Comparison of ENCODE assay signal across 8 cellular contexts in the genomic region with DNA sequence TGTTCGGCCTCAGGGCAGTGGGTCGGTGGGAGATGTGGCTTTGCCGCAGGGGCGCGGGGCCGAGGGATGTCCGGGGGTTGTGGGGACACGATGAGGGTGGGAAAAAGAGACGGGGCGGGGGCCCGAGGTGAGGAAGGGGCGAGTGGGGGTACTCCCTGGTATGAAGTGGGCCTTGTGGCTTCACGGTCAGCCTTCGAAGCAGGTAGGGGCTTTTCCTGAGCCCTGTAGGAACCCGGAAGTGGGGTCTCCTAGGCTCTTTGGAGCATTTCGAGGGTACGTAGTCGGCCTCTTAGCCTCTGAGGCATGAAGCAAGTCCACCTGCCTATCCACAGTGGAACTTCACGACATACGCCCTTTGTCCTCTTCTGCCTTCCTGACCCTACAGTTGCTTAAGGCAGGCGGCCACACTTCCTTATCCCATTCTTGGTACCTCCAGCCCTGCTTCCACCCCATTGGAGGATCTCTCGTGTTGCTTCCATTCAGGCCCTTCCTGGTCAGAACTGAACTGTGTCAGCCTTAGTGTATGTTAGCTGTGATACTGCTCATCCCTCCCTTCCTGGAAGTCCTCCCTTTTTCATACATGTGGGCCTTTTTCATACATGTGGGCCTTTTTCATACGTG. TPM values are rescaled to one million over a fixed set of nuclear protein-coding genes. Genes with fewer than 3 reads are reported as not detected.
DNase-seq lines count a peak whose midpoint lies in the region; ATAC-seq and TF ChIP-seq lines count a peak whose summit lies in the region.

No MANE protein-coding gene starts in this region.

- H2AFZ ChIP-seq in neural progenitor cell (replicated peaks) = no peak overlapping the region

- H3K4me3 ChIP-seq in neural progenitor cell = peak overlapping the region; percentile 93

- H3K4me1 ChIP-seq in neural progenitor cell = peaks cover 11% of the 10 kb centered on the region

- POLR2A ChIA-PET in activated CD4-positive, alpha-beta T cell treated with anti-CD3 and anti-CD28 coated beads, Interleukin-2, amount 10 ng/mL, durations not matched to agents 7 days and 5 days (lab: Charles Lee) = interaction anchor here (0.6 to 1.7 kb wide), 2 partner anchors 27 to 60 kb away, joined by 3 read pairs; no protein-coding TSS in a partner anchor

- H3K36me3 Mint-ChIP-seq in activated CD4-positive, alpha-beta T cell treated with anti-CD3 and anti-CD28 coated beads, Interleukin-2, amount 10 ng/mL, durations not matched to agents 7 days and 5 days (ENCODE audit: low read depth) = peaks cover 65% of the 10 kb centered on the region
- H3K36me3 Mint-ChIP-seq in neural progenitor cell = peaks cover 21% of the 10 kb centered on the region

- H3K27ac Mint-ChIP-seq in activated CD4-positive, alpha-beta T cell treated with anti-CD3 and anti-CD28 coated beads, Interleukin-2, amount 10 ng/mL, durations not matched to agents 7 days and 5 days = peak overlapping the region; percentile 100
- H3K27ac Mint-ChIP-seq in neural progenitor cell = peak overlapping the region; percentile 100

- peaks cover 14% of the 10 kb centered on the region for H4K20me1 ChIP-seq in neural progenitor cell (ENCODE audit: low read depth)

- peak overlapping the region; percentile 98 for H3K4me3 Mint-ChIP-seq in activated CD4-positive, alpha-beta T cell treated with anti-CD3 and anti-CD28 coated beads, Interleukin-2, amount 10 ng/mL, durations not matched to agents 7 days and 5 days
- peak overlapping the region; percentile 96 for H3K4me3 Mint-ChIP-seq in neural progenitor cell

- H3F3A ChIP-seq in neural progenitor cell (ENCODE audit: low read depth) = peaks cover 28% of the 10 kb centered on the region

- TF ChIP-seq CTCF in neural progenitor cell (IDR thresholded peaks at IDR 0.05) = no peak

- no peaks in the 10 kb centered on the region for H3K9me3 Mint-ChIP-seq in activated CD4-positive, alpha-beta T cell treated with anti-CD3 and anti-CD28 coated beads, Interleukin-2, amount 10 ng/mL, durations not matched to agents 7 days and 5 days
- no peaks in the 10 kb centered on the region for H3K9me3 Mint-ChIP-seq in neural progenitor cell

- H3K9me3 ChIP-seq in neural progenitor cell (ENCODE audit: low read depth) = no peaks in the 10 kb centered on the region

- peaks cover 64% of the 10 kb centered on the region for H3K4me1 Mint-ChIP-seq in activated CD4-positive, alpha-beta T cell treated with anti-CD3 and anti-CD28 coated beads, Interleukin-2, amount 10 ng/mL, durations not matched to agents 7 days and 5 days
- peaks cover 21% of the 10 kb centered on the region for H3K4me1 Mint-ChIP-seq in neural progenitor cell

- H3K79me2 ChIP-seq in neural progenitor cell (ENCODE audit: low read depth) = peaks cover 63% of the 10 kb centered on the region

- H3K4me2 ChIP-seq in neural progenitor cell = peak overlapping the region; percentile 92

- H3K27me3 ChIP-seq in neural progenitor cell = no peaks in the 10 kb centered on the region

- peak overlapping the region; percentile 100 for H3K9ac ChIP-seq in neural progenitor cell

- ATAC-seq in GM18861 (IDR thresholded peaks at IDR 0.05; ENCODE audit: unreplicated experiment) (no peak), HG02870 (IDR thresholded peaks at IDR 0.05; ENCODE audit: unreplicated experiment) (no peak)

- DNase-seq in GDM1 (lab: John Stamatoyannopoulos, UW) (peak; percentile 28), HuH-7 (ENCODE audit: low spot score) (peak; percentile 43), fibroblast of gingiva (ENCODE audit: low read depth) (peak; percentile 32), neural progenitor cell (ENCODE audit: low spot score) (peak; percentile 37), NCI-H128 (lab: John Stamatoyannopoulos, UW; ENCODE audit: unreplicated experiment) (no peak)
- DNase-seq in activated CD4-positive, alpha-beta T cell treated with anti-CD3 and anti-CD28 coated beads, Interleukin-2, amount 10 ng/mL, durations not matched to agents 7 days and 5 days = peak; percentile 46

- no peaks in the 10 kb centered on the region for H3K27me3 Mint-ChIP-seq in activated CD4-positive, alpha-beta T cell treated with anti-CD3 and anti-CD28 coated beads, Interleukin-2, amount 10 ng/mL, durations not matched to agents 7 days and 5 days
- H3K27me3 Mint-ChIP-seq in neural progenitor cell (ENCODE audit: insufficient read depth, low read depth) = peaks cover 7% of the 10 kb centered on the region

- CTCF ChIA-PET in activated CD4-positive, alpha-beta T cell treated with anti-CD3 and anti-CD28 coated beads, Interleukin-2, amount 10 ng/mL, durations not matched to agents 7 days and 5 days (lab: Charles Lee) = interaction anchor here (0.5 to 2.4 kb wide), 15 partner anchors 10 to 470 kb away, joined by 3 to 7 read pairs (median 3); partner anchors contain the start of genes CAMK1 and OGG1

- peak overlapping the region; percentile 100 for H3K27ac ChIP-seq in neural progenitor cell

- H3K36me3 ChIP-seq in neural progenitor cell = peaks cover 3% of the 10 kb centered on the region

RNA-seq across cellular contexts. Expression of gene ARPC4, which starts 0.4 kb away (rescaled TPM):
- 100 to 1,000 TPM; 258 to 299 TPM for total RNA-seq in activated CD4-positive, alpha-beta T cell treated with anti-CD3 and anti-CD28 coated beads, Interleukin-2, amount 10 ng/mL, durations not matched to agents 7 days and 5 days
- 126 and 146 TPM in 2 replicates for total RNA-seq in neural progenitor cell (ENCODE audit: low replicate concordance)

RNA-seq across cellular contexts. Expression of gene TADA3, which starts 1.0 kb away (rescaled TPM):
- total RNA-seq in activated CD4-positive, alpha-beta T cell treated with anti-CD3 and anti-CD28 coated beads, Interleukin-2, amount 10 ng/mL, durations not matched to agents 7 days and 5 days = 10 to 100 TPM; 77.6 to 82.3 TPM
- total RNA-seq in neural progenitor cell (ENCODE audit: low replicate concordance) = 50.8 and 86.3 TPM in 2 replicates

RNA-seq across cellular contexts. Expression of gene TTLL3, which starts 16.8 kb away (rescaled TPM):
- 10 to 100 TPM; 51.1 to 55.3 TPM for total RNA-seq in activated CD4-positive, alpha-beta T cell treated with anti-CD3 and anti-CD28 coated beads, Interleukin-2, amount 10 ng/mL, durations not matched to agents 7 days and 5 days
- total RNA-seq in neural progenitor cell (ENCODE audit: low replicate concordance) = 15.0 and 36.1 TPM in 2 replicates

RNA-seq across cellular contexts. Expression of gene CAMK1, which starts 23.5 kb away (rescaled TPM):
- 10 to 100 TPM; 18.8 to 19.0 TPM for total RNA-seq in activated CD4-positive, alpha-beta T cell treated with anti-CD3 and anti-CD28 coated beads, Interleukin-2, amount 10 ng/mL, durations not matched to agents 7 days and 5 days
- total RNA-seq in neural progenitor cell (ENCODE audit: low replicate concordance) = 24.9 and 32.4 TPM in 2 replicates

RNA-seq across cellular contexts. Expression of gene OGG1, which starts 43.5 kb away (rescaled TPM):
- 10 to 100 TPM; 42.3 to 47.9 TPM for total RNA-seq in activated CD4-positive, alpha-beta T cell treated with anti-CD3 and anti-CD28 coated beads, Interleukin-2, amount 10 ng/mL, durations not matched to agents 7 days and 5 days
- 15.8 and 33.8 TPM in 2 replicates for total RNA-seq in neural progenitor cell (ENCODE audit: low replicate concordance)
